In genomic region chr19:1384085-1384462, GRCh38 we compare ENCODE assay signal across 8 cellular contexts. TPM values are rescaled to one million over a fixed set of nuclear protein-coding genes. Genes with fewer than 3 reads are reported as not detected.
DNase-seq lines count a peak whose midpoint lies in the region.

No MANE protein-coding gene starts in this region.

- H3K9ac ChIP-seq in subcutaneous abdominal adipose tissue (ENCODE audit: low read length in 5 of 5): peak overlapping the region; percentile 64 to 96 (median 96)

- intact Hi-C loops in activated T-helper 1 cell treated with anti-CD3 and anti-CD28 coated beads, Interleukin-12 subunit alpha, Interleukin-12 subunit beta, Interleukin-2, Interleukin-4 antibody, amounts not matched to agents 30 ng/mL and 10 ng/mL and 1 ng/mL, durations not matched to agents 14 hours and 24 hours and 36 hours (cut with micrococcal nuclease): loop anchor here (5.0 kb wide), 1 partner anchor 252 kb away; no protein-coding TSS in a partner anchor

- peaks cover 9% of the 10 kb centered on the region for H3K27me3 Mint-ChIP-seq in activated T-helper 1 cell treated with anti-CD3 and anti-CD28 coated beads, Interleukin-12 subunit alpha, Interleukin-12 subunit beta, Interleukin-2, Interleukin-4 antibody, amounts not matched to agents 30 ng/mL and 10 ng/mL and 1 ng/mL, durations not matched to agents 14 hours and 24 hours and 36 hours (ENCODE audit: insufficient read depth)

- peaks cover 2 to 40% (median 23%) of the 10 kb centered on the region in 5 donors for H3K4me1 ChIP-seq in subcutaneous abdominal adipose tissue (ENCODE audit: control insufficient read depth in 5 of 5, insufficient read depth in 5 of 5, low read length in 5 of 5)

- H3K4me3 Mint-ChIP-seq in activated T-helper 1 cell treated with anti-CD3 and anti-CD28 coated beads, Interleukin-12 subunit alpha, Interleukin-12 subunit beta, Interleukin-2, Interleukin-4 antibody, amounts not matched to agents 30 ng/mL and 10 ng/mL and 1 ng/mL, durations not matched to agents 14 hours and 24 hours and 36 hours: peak overlapping the region; percentile 84

- H3K27ac ChIP-seq in subcutaneous abdominal adipose tissue (ENCODE audit: low read depth, low read length): peak overlapping the region; percentile 65

- H3K9me3 Mint-ChIP-seq in activated T-helper 1 cell treated with anti-CD3 and anti-CD28 coated beads, Interleukin-12 subunit alpha, Interleukin-12 subunit beta, Interleukin-2, Interleukin-4 antibody, amounts not matched to agents 30 ng/mL and 10 ng/mL and 1 ng/mL, durations not matched to agents 14 hours and 24 hours and 36 hours: no peaks in the 10 kb centered on the region

- H3K9me3 ChIP-seq in subcutaneous abdominal adipose tissue (ENCODE audit: control insufficient read depth in 5 of 5, low read length in 5 of 5): no peaks in the 10 kb centered on the region

- H3K36me3 ChIP-seq in subcutaneous abdominal adipose tissue (ENCODE audit: control insufficient read depth in 5 of 5, insufficient read depth in 5 of 5, low read length in 5 of 5): peaks cover 0 to 29% (median 15%) of the 10 kb centered on the region in 5 donors

- H3K27ac Mint-ChIP-seq in activated T-helper 1 cell treated with anti-CD3 and anti-CD28 coated beads, Interleukin-12 subunit alpha, Interleukin-12 subunit beta, Interleukin-2, Interleukin-4 antibody, amounts not matched to agents 30 ng/mL and 10 ng/mL and 1 ng/mL, durations not matched to agents 14 hours and 24 hours and 36 hours: peak overlapping the region; percentile 68

- peak; percentile 68 for DNase-seq in activated effector memory CD4-positive, alpha-beta T cell treated with anti-CD3 and anti-CD28 coated beads, Interleukin-2, amount 50 U/mL, for 16 hours
- no peak for DNase-seq in activated effector memory CD4-positive, alpha-beta T cell treated with Interleukin-2 at 50 U/mL for 16 hours
- no peak for DNase-seq in activated T-helper 1 cell treated with anti-CD3 and anti-CD28 coated beads, Interleukin-12 subunit alpha, Interleukin-12 subunit beta, Interleukin-2, Interleukin-4 antibody, amounts not matched to agents 30 ng/mL and 10 ng/mL and 1 ng/mL, durations not matched to agents 14 hours and 24 hours and 36 hours (ENCODE audit: low spot score)
- DNase-seq in EL: no peak
- no peak for DNase-seq in Kasumi-1 (lab: John Stamatoyannopoulos, UW)
- no peak for DNase-seq in NCI-H2029 treated with DMSO at 0.1 percent for 48 hours (lab: John Stamatoyannopoulos, UW)

- no peaks in the 10 kb centered on the region for H3K27me3 ChIP-seq in subcutaneous abdominal adipose tissue (ENCODE audit: control insufficient read depth in 5 of 5, insufficient read depth in 4 of 5, low read length in 5 of 5)

- H3K36me3 Mint-ChIP-seq in activated T-helper 1 cell treated with anti-CD3 and anti-CD28 coated beads, Interleukin-12 subunit alpha, Interleukin-12 subunit beta, Interleukin-2, Interleukin-4 antibody, amounts not matched to agents 30 ng/mL and 10 ng/mL and 1 ng/mL, durations not matched to agents 14 hours and 24 hours and 36 hours (ENCODE audit: low read depth): peaks cover 7% of the 10 kb centered on the region

- peak overlapping the region; percentile 85 for H3K4me3 ChIP-seq in iPS-11a (ENCODE audit: low read depth, low read length)
- peak overlapping the region; percentile 81 to 94 (median 90) for H3K4me3 ChIP-seq in subcutaneous abdominal adipose tissue (ENCODE audit: low read depth in 1 of 5, low read length in 5 of 5)

- H3K4me1 Mint-ChIP-seq in activated T-helper 1 cell treated with anti-CD3 and anti-CD28 coated beads, Interleukin-12 subunit alpha, Interleukin-12 subunit beta, Interleukin-2, Interleukin-4 antibody, amounts not matched to agents 30 ng/mL and 10 ng/mL and 1 ng/mL, durations not matched to agents 14 hours and 24 hours and 36 hours (ENCODE audit: low read depth): peaks cover 18% of the 10 kb centered on the region

RNA-seq across cellular contexts. Expression of gene NDUFS7, which starts 0.4 kb away (rescaled TPM):
- 97.9 and 98.8 TPM in 2 replicates for total RNA-seq in activated T-helper 1 cell treated with anti-CD3 and anti-CD28 coated beads, Interleukin-12 subunit alpha, Interleukin-12 subunit beta, Interleukin-2, Interleukin-4 antibody, amounts not matched to agents 30 ng/mL and 10 ng/mL and 1 ng/mL, durations not matched to agents 14 hours and 24 hours and 36 hours

RNA-seq across cellular contexts. Expression of gene GAMT, which starts 17.3 kb away (rescaled TPM):
- total RNA-seq in activated T-helper 1 cell treated with anti-CD3 and anti-CD28 coated beads, Interleukin-12 subunit alpha, Interleukin-12 subunit beta, Interleukin-2, Interleukin-4 antibody, amounts not matched to agents 30 ng/mL and 10 ng/mL and 1 ng/mL, durations not matched to agents 14 hours and 24 hours and 36 hours: 21.7 and 22.3 TPM in 2 replicates

RNA-seq across cellular contexts. Expression of gene DAZAP1, which starts 23.3 kb away (rescaled TPM):
- total RNA-seq in activated T-helper 1 cell treated with anti-CD3 and anti-CD28 coated beads, Interleukin-12 subunit alpha, Interleukin-12 subunit beta, Interleukin-2, Interleukin-4 antibody, amounts not matched to agents 30 ng/mL and 10 ng/mL and 1 ng/mL, durations not matched to agents 14 hours and 24 hours and 36 hours: 301 and 304 TPM in 2 replicates

RNA-seq across cellular contexts. Expression of gene RPS15, which starts 54.1 kb away (rescaled TPM):
- 1,387 and 1,455 TPM in 2 replicates for total RNA-seq in activated T-helper 1 cell treated with anti-CD3 and anti-CD28 coated beads, Interleukin-12 subunit alpha, Interleukin-12 subunit beta, Interleukin-2, Interleukin-4 antibody, amounts not matched to agents 30 ng/mL and 10 ng/mL and 1 ng/mL, durations not matched to agents 14 hours and 24 hours and 36 hours
